In genomic region chr2:68747413-68747812, GRCh38 we compare ENCODE assay signal across 14 cellular contexts. TPM values are rescaled to one million over a fixed set of nuclear protein-coding genes. Genes with fewer than 3 reads are reported as not detected.
A peak's percentile ranks its signal among the peaks of the same experiment; 100 is the strongest.
DNase-seq lines count a peak whose midpoint lies in the region; ATAC-seq and TF ChIP-seq lines count a peak whose summit lies in the region.
"Had no signal": no experiment of that assay in that cellular context is flagged by ENCODE, and none has a peak within 500 bp of the region (broad histone marks: within the 10 kb centered on the region; RNA-seq: fewer than 3 reads in every experiment).

No MANE protein-coding gene starts in this region.

- peaks cover 61% of the 10 kb centered on the region for H3K36me3 Mint-ChIP-seq in stimulated activated memory B cell treated with anti-CD40 and anti-IgM and Interleukin-4, amounts not matched to agents 10 μg/mL and 1 μg/mL and 100 μg/mL, for 72 hours

- H4K20me1 ChIP-seq in OCI-LY7 (ENCODE audit: insufficient read depth, low read length), result no peaks in the 10 kb centered on the region

- ATAC-seq in heart right ventricle (no peak), GM18498 (IDR thresholded peaks at IDR 0.05; ENCODE audit: unreplicated experiment) (no peak)
- ATAC-seq in stimulated activated memory B cell treated with anti-CD40 and anti-IgM and Interleukin-4, amounts not matched to agents 10 μg/mL and 1 μg/mL and 100 μg/mL, for 72 hours, result no peak

- peak; percentile 50 for DNase-seq in right atrium auricular region (ENCODE audit: low spot score)
- DNase-seq in heart right ventricle, result no peak
- no peak for DNase-seq in OCI-LY7 (ENCODE audit: low spot score)
- peak; percentile 11 for DNase-seq in colonic mucosa
- no peak for DNase-seq in EL
- no peak for DNase-seq in H4 (ENCODE audit: low spot score)
- DNase-seq: activated effector memory CD4-positive, alpha-beta T cell treated with Interleukin-2 at 50 U/mL for 16 hours; cortex of kidney; H7; NCI-H1105 had no signal

- H3K9me3 Mint-ChIP-seq in stimulated activated memory B cell treated with anti-CD40 and anti-IgM and Interleukin-4, amounts not matched to agents 10 μg/mL and 1 μg/mL and 100 μg/mL, for 72 hours, result no peaks in the 10 kb centered on the region

- POLR2A ChIA-PET in OCI-LY7 (lab: Charles Lee), result interaction anchor here (0.8 to 3.2 kb wide), 2 partner anchors 9 to 15 kb away, joined by 3 to 14 read pairs; no protein-coding TSS in a partner anchor

- H3K27me3 ChIP-seq in right atrium auricular region (no peaks in the 10 kb centered on the region), heart right ventricle (peaks cover 0 to 5% (median 0%) of the 10 kb centered on the region in 7 donors), colonic mucosa (no peaks in the 10 kb centered on the region)

- H3K27ac ChIP-seq in right atrium auricular region (no peak overlapping the region), heart right ventricle (peak overlapping the region in 1 of 10 donors; percentile 49), OCI-LY7 (ENCODE audit: low read depth, low read length, poor library complexity, severe bottlenecking) (no peak overlapping the region), colonic mucosa (no peak overlapping the region)
- H3K27ac ChIP-seq: KMS-11 had no signal

- no peaks in the 10 kb centered on the region for H3K9me2 ChIP-seq in OCI-LY7 (ENCODE audit: insufficient read depth, low read length)

- no TSS peak for BruUV-seq in OCI-LY7 (replicated peaks; lab: Mats Ljungman, UMichigan)

- H3K27ac Mint-ChIP-seq in stimulated activated memory B cell treated with anti-CD40 and anti-IgM and Interleukin-4, amounts not matched to agents 10 μg/mL and 1 μg/mL and 100 μg/mL, for 72 hours, result peak overlapping the region; percentile 74

- H3K4me3 ChIP-seq in right atrium auricular region, result no peak overlapping the region
- no peak overlapping the region for H3K4me3 ChIP-seq in heart right ventricle
- no peak overlapping the region for H3K4me3 ChIP-seq in OCI-LY7 (ENCODE audit: low read depth, low read length, poor library complexity, severe bottlenecking)
- no peak overlapping the region for H3K4me3 ChIP-seq in colonic mucosa

- H3K4me1 ChIP-seq in right atrium auricular region (peaks cover 0 to 5% of the 10 kb centered on the region in 2 donors), heart right ventricle (peaks cover 0 to 80% (median 4%) of the 10 kb centered on the region in 9 donors), OCI-LY7 (ENCODE audit: insufficient read depth, low read length, poor library complexity, severe bottlenecking) (peaks cover 71% of the 10 kb centered on the region), colonic mucosa (no peaks in the 10 kb centered on the region)

- H3K79me2 ChIP-seq in OCI-LY7 (ENCODE audit: insufficient read depth, low read depth, low read length), result peaks cover 37% of the 10 kb centered on the region; the same call in 1 of the 2 replicates

- intact Hi-C loops in heart right ventricle (cut with DNase I) (loop anchor here in 1 of 10 donors (5.0 kb wide), 1 partner anchor 165 kb away; no protein-coding TSS in a partner anchor), OCI-LY7 (cut with micrococcal nuclease; ENCODE audit: unreplicated experiment) (no loop called here), colonic mucosa (cut with DNase I) (no loop called here)

- peak overlapping the region in 1 of 2 donors; percentile 15 for H3K9ac ChIP-seq in colonic mucosa (ENCODE audit: low read depth in 2 of 2, low read length in 2 of 2)
- H3K9ac ChIP-seq: KMS-11 had no signal

- H3K9me3 ChIP-seq in right atrium auricular region, result no peaks in the 10 kb centered on the region
- no peaks in the 10 kb centered on the region for H3K9me3 ChIP-seq in heart right ventricle
- H3K9me3 ChIP-seq in OCI-LY7 (ENCODE audit: low read length), result no peaks in the 10 kb centered on the region
- H3K9me3 ChIP-seq in colonic mucosa, result no peaks in the 10 kb centered on the region

- TF ChIP-seq CTCF in right atrium auricular region (IDR thresholded peaks at IDR 0.05), result no peak
- TF ChIP-seq CTCF in heart right ventricle (IDR thresholded peaks at IDR 0.05), result no peak
- TF ChIP-seq CTCF in OCI-LY7 (conservative IDR thresholded peaks at IDR 0.05; ENCODE audit: low read length), result no peak
- TF ChIP-seq CTCF in colonic mucosa (IDR thresholded peaks at IDR 0.05), result no peak

- no peaks in the 10 kb centered on the region for H3K36me3 ChIP-seq in right atrium auricular region
- peaks cover 0 to 6% (median 0%) of the 10 kb centered on the region in 9 donors for H3K36me3 ChIP-seq in heart right ventricle
- H3K36me3 ChIP-seq in OCI-LY7 (ENCODE audit: insufficient read depth, low read length), result peaks cover 17% of the 10 kb centered on the region
- H3K36me3 ChIP-seq in colonic mucosa, result no peaks in the 10 kb centered on the region

- peaks cover 90% of the 10 kb centered on the region for H3K4me1 Mint-ChIP-seq in stimulated activated memory B cell treated with anti-CD40 and anti-IgM and Interleukin-4, amounts not matched to agents 10 μg/mL and 1 μg/mL and 100 μg/mL, for 72 hours

- CTCF ChIA-PET in OCI-LY7 (lab: Charles Lee; ENCODE audit: unreplicated experiment), result no interaction called here

- no peak overlapping the region for H3K4me3 Mint-ChIP-seq in stimulated activated memory B cell treated with anti-CD40 and anti-IgM and Interleukin-4, amounts not matched to agents 10 μg/mL and 1 μg/mL and 100 μg/mL, for 72 hours

- H3K27me3 Mint-ChIP-seq in stimulated activated memory B cell treated with anti-CD40 and anti-IgM and Interleukin-4, amounts not matched to agents 10 μg/mL and 1 μg/mL and 100 μg/mL, for 72 hours, result no peaks in the 10 kb centered on the region

- H2AFZ ChIP-seq in OCI-LY7 (ENCODE audit: low read length), result no peak overlapping the region; the same call in 1 of the 2 replicates

- peak overlapping the region; percentile 33; the same call in 1 of the 2 replicates for H3K4me2 ChIP-seq in OCI-LY7 (ENCODE audit: low read length)
- H3K4me2 ChIP-seq: KMS-11 had no signal

- WGBS in heart right ventricle, 2 donors, result 91 to 94% methylated on average over 6 of the region's 6 CpGs

RNA-seq across cellular contexts. Expression of gene ARHGAP25, which starts 12.8 kb away (rescaled TPM):
- total RNA-seq in right atrium auricular region, result 10 to 100 TPM in 1 of 2 donors, 1 to 10 TPM in 1; 4.2 to 12.8 TPM
- total RNA-seq in heart right ventricle, result 10 to 100 TPM in 1 of 10 donors, 1 to 10 TPM in 9; 2.7 to 17.3 (median 5.2) TPM
- 1 to 10 TPM; 2.6 to 6.8 TPM for polyA plus RNA-seq in heart right ventricle
- total RNA-seq in OCI-LY7 (2014; rRNA removed; shearing (Covaris generic)), result 18.6 and 22.3 TPM in 2 replicates
- total RNA-seq in OCI-LY7 (2022), result 37.7 and 43.8 TPM in 2 replicates
- total RNA-seq in colonic mucosa, result 1 to 10 TPM; 3.6 to 3.7 TPM
- 0.49 and 0.56 TPM in 2 replicates for total RNA-seq in H4 (2014; rRNA removed; shearing (Covaris generic))
- total RNA-seq: myocyte had no signal

Comparison
In these comparisons a context has a peak if more than half of its experiments do, and no peak if none do; other contexts are left out.
1. DNase-seq: peak in right atrium auricular region (single experiment) and colonic mucosa (single experiment); none in heart right ventricle (0 of 2), OCI-LY7 (single experiment), EL (single experiment) and H4 (single experiment).